11 cellular contexts compared by ENCODE assay signal in genomic region chr13:100544866-100545683, GRCh38. TPM values are rescaled to one million over a fixed set of nuclear protein-coding genes. Genes with fewer than 3 reads are reported as not detected.
DNase-seq lines count a peak whose midpoint lies in the region; ATAC-seq and TF ChIP-seq lines count a peak whose summit lies in the region.
"Had no signal": no experiment of that assay in that cellular context is flagged by ENCODE, and none has a peak within 500 bp of the region (broad histone marks: within the 10 kb centered on the region; RNA-seq: fewer than 3 reads in every experiment).

No MANE protein-coding gene starts in this region.

- no peak overlapping the region for H3K4me3 ChIP-seq in choroid plexus epithelial cell (ENCODE audit: low read depth, low read length)
- H3K4me3 ChIP-seq in left lung: no peak overlapping the region
- peak overlapping the region in 1 of 2 donors; percentile 15 for H3K4me3 ChIP-seq in stomach smooth muscle (ENCODE audit: low read length in 2 of 2)
- H3K4me3 ChIP-seq in hepatocyte: no peak overlapping the region

- H3K9ac ChIP-seq in stomach smooth muscle (ENCODE audit: low read length in 2 of 2): no peak overlapping the region

- 95% methylated on average over 20 of the region's 22 CpGs for WGBS in hepatocyte (ENCODE audit: low lambda C conversion rate, missing lambda C conversion rate)

- intact Hi-C loops in left lung (cut with DNase I): no loop called here

- no peaks in the 10 kb centered on the region for H3K9me2 ChIP-seq in hepatocyte (replicated peaks; ENCODE audit: insufficient read depth)

- no peak overlapping the region for H2AFZ ChIP-seq in hepatocyte

- no peak for TF ChIP-seq CTCF in choroid plexus epithelial cell (conservative IDR thresholded peaks at IDR 0.05; ENCODE audit: low read depth, low read length)
- no peak for TF ChIP-seq CTCF in left lung (IDR thresholded peaks at IDR 0.05)
- TF ChIP-seq CTCF in hepatocyte (IDR thresholded peaks at IDR 0.05; ENCODE audit: poor library complexity): no peak

- no peaks in the 10 kb centered on the region for H3K9me3 ChIP-seq in left lung
- H3K9me3 ChIP-seq in stomach smooth muscle (ENCODE audit: control insufficient read depth in 2 of 2, low read length in 2 of 2): no peaks in the 10 kb centered on the region
- H3K9me3 ChIP-seq in hepatocyte (ENCODE audit: low read depth): no peaks in the 10 kb centered on the region

- H3K27me3 ChIP-seq in left lung (no peaks in the 10 kb centered on the region), stomach smooth muscle (ENCODE audit: control insufficient read depth in 1 of 2, insufficient read depth in 2 of 2, low read length in 2 of 2) (no peaks in the 10 kb centered on the region), hepatocyte (no peaks in the 10 kb centered on the region)

- peak; percentile 91 for ATAC-seq in left lung
- ATAC-seq: SK-N-SH treated with all-trans-retinoic acid at 6 μM for 48 hours had no signal

- no peaks in the 10 kb centered on the region for H3K79me2 ChIP-seq in hepatocyte

- no peak overlapping the region for H3K27ac ChIP-seq in left lung
- peak overlapping the region; percentile 41 for H3K27ac ChIP-seq in stomach smooth muscle (ENCODE audit: low read length)
- H3K27ac ChIP-seq in hepatocyte: no peak overlapping the region

- no peaks in the 10 kb centered on the region for H4K20me1 ChIP-seq in hepatocyte (ENCODE audit: insufficient read depth, poor library complexity, severe bottlenecking)

- no peak overlapping the region for H3K4me2 ChIP-seq in hepatocyte

- DNase-seq in NCI-H1694 treated with DMSO at 0.1 percent for 48 hours (lab: John Stamatoyannopoulos, UW) (peak; percentile 31), choroid plexus epithelial cell (ENCODE audit: low read depth) (peak; percentile 50), left lung (peak; percentile 63 to 87), hepatocyte (ENCODE audit: low spot score) (no peak), NCI-H2081 treated with DMSO at 0.1 percent for 48 hours (lab: John Stamatoyannopoulos, UW) (no peak), NCI-H1048 (lab: John Stamatoyannopoulos, UW) (no peak), DMS79 (lab: John Stamatoyannopoulos, UW) (no peak)
- DNase-seq: hippocampal formation, NCI-H1930 had no signal

- H3K4me1 ChIP-seq in left lung (peaks cover 0 to 5% of the 10 kb centered on the region in 2 donors), stomach smooth muscle (ENCODE audit: control insufficient read depth, insufficient read depth, low read length) (peaks cover 43% of the 10 kb centered on the region), hepatocyte (ENCODE audit: insufficient read depth) (peaks cover 14% of the 10 kb centered on the region)

- H3K36me3 ChIP-seq in left lung (no peaks in the 10 kb centered on the region), stomach smooth muscle (ENCODE audit: control insufficient read depth in 2 of 2, insufficient read depth in 2 of 2, low read length in 2 of 2) (no peaks in the 10 kb centered on the region), hepatocyte (replicated peaks; ENCODE audit: insufficient read depth, low read depth) (no peaks in the 10 kb centered on the region)

RNA-seq across cellular contexts. Expression of gene GGACT, which starts 43.5 kb away (rescaled TPM):
- total RNA-seq in left lung (1 to 10 TPM; 4.3 to 6.3 TPM), hepatocyte (0.70 and 13.6 TPM in 2 replicates)
- polyA plus RNA-seq in hepatocyte: 3.3 and 5.6 TPM in 2 replicates

Comparison
In these comparisons a context has a peak if more than half of its experiments do, and no peak if none do; other contexts are left out.
1. DNase-seq: peak in NCI-H1694 treated with DMSO at 0.1 percent for 48 hours (single experiment), choroid plexus epithelial cell (single experiment) and left lung (2 of 2); none in hepatocyte (single experiment), NCI-H2081 treated with DMSO at 0.1 percent for 48 hours (single experiment), NCI-H1048 (single experiment) and DMS79 (single experiment).